Comparison of ENCODE assay signal across 36 cellular contexts in genomic region chr1:191533254-191533653, GRCh38.
"Had no signal": no experiment of that assay in that cellular context is flagged by ENCODE, and none has a peak within 500 bp of the region (broad histone marks: within the 10 kb centered on the region; RNA-seq: fewer than 3 reads in every experiment).

No MANE protein-coding gene starts in this region.

- H3K4me1 ChIP-seq: adrenal gland, breast epithelium had no signal

- H3K4me3 ChIP-seq: adrenal gland, body of pancreas, breast epithelium had no signal

- H3K27ac ChIP-seq: adrenal gland, body of pancreas, brain microvascular endothelial cell, breast epithelium, WERI-Rb-1 had no signal

- H3K27me3 Mint-ChIP-seq: activated CD4-positive, alpha-beta memory T cell treated with anti-CD3 and anti-CD28 coated beads for 36 hours; activated CD4-positive, alpha-beta T cell treated with anti-CD3 and anti-CD28 coated beads, Interleukin-2, amount 10 ng/mL, durations not matched to agents 24 days and 14 days; activated CD8-positive, alpha-beta T cell treated with anti-CD3 and anti-CD28 coated beads for 36 hours; activated naive CD8-positive, alpha-beta T cell treated with anti-CD3 and anti-CD28 coated beads for 36 hours; activated T-helper 17 cell treated with anti-CD3 and anti-CD28 coated beads, Interleukin-2, amount 50 U/mL, for 72 hours had no signal

- H3K36me3 Mint-ChIP-seq: activated CD4-positive, alpha-beta memory T cell treated with anti-CD3 and anti-CD28 coated beads for 36 hours; activated naive CD8-positive, alpha-beta T cell treated with anti-CD3 and anti-CD28 coated beads for 36 hours had no signal

- H3K4me1 Mint-ChIP-seq: activated CD4-positive, alpha-beta T cell treated with anti-CD3 and anti-CD28 coated beads, Interleukin-2, amount 10 ng/mL, durations not matched to agents 24 days and 14 days; activated naive CD8-positive, alpha-beta T cell treated with anti-CD3 and anti-CD28 coated beads for 36 hours; activated T-helper 17 cell treated with anti-CD3 and anti-CD28 coated beads, Interleukin-2, amount 50 U/mL, for 72 hours had no signal

- H3K4me3 Mint-ChIP-seq: activated CD4-positive, alpha-beta memory T cell treated with anti-CD3 and anti-CD28 coated beads for 36 hours; activated CD4-positive, alpha-beta T cell treated with anti-CD3 and anti-CD28 coated beads, Interleukin-2, amount 10 ng/mL, durations not matched to agents 24 days and 14 days; activated CD8-positive, alpha-beta T cell treated with anti-CD3 and anti-CD28 coated beads for 36 hours; activated naive CD4-positive, alpha-beta T cell treated with anti-CD3 and anti-CD28 coated beads for 36 hours; activated naive CD8-positive, alpha-beta T cell treated with anti-CD3 and anti-CD28 coated beads for 36 hours; activated T-cell treated with anti-CD3 and anti-CD28 coated beads, Interleukin-2, amount 50 U/mL, for 4 hours; activated T-cell treated with anti-CD3 and anti-CD28 coated beads, Interleukin-2, amount 50 U/mL, for 72 hours; activated T-helper 1 cell treated with anti-CD3 and anti-CD28 coated beads, Interleukin-12 subunit alpha, Interleukin-12 subunit beta, Interleukin-2, Interleukin-4 antibody, amounts not matched to agents 30 ng/mL and 10 ng/mL and 1 ng/mL, durations not matched to agents 14 hours and 24 hours and 36 hours; activated T-helper 17 cell treated with anti-CD3 and anti-CD28 coated beads, Interleukin-2, amount 50 U/mL, for 72 hours; T-helper 1 cell treated with Interleukin-12 subunit alpha and Interleukin-12 subunit beta and Interleukin-4 antibody, amounts not matched to agents 30 μg/mL and 1 μg/mL, for 36 hours; T-helper 2 cell treated with Interferon-gamma antibody and Interleukin-4, amounts not matched to agents 5 μg/mL and 100 μg/mL, for 36 hours; WTC11 had no signal

- H3K36me3 ChIP-seq: adrenal gland, brain microvascular endothelial cell, breast epithelium, WERI-Rb-1 had no signal

- DNase-seq: activated CD4-positive, alpha-beta memory T cell treated with anti-CD3 and anti-CD28 coated beads for 36 hours; activated CD4-positive, alpha-beta T cell treated with anti-CD3 and anti-CD28 coated beads for 4 hours; activated CD4-positive, alpha-beta T cell treated with anti-CD3 and anti-CD28 coated beads, Interleukin-2, amount 10 ng/mL, durations not matched to agents 24 days and 14 days; activated CD4-positive, alpha-beta T cell treated with anti-CD3 and anti-CD28 coated beads, Interleukin-2, amount 50 U/mL, for 1 hour; activated CD4-positive, alpha-beta T cell treated with anti-CD3 and anti-CD28 coated beads, Interleukin-2, amount 50 U/mL, for 4 hours; activated CD4-positive, CD25-positive, alpha-beta regulatory T cell; activated CD8-positive, alpha-beta memory T cell treated with anti-CD3 and anti-CD28 coated beads, Interleukin-2, amount 50 U/mL, for 4 hours; activated CD8-positive, alpha-beta T cell treated with anti-CD3 and anti-CD28 coated beads for 36 hours; activated effector memory CD4-positive, alpha-beta T cell treated with anti-CD3 and anti-CD28 coated beads, Interleukin-2, amount 50 U/mL, for 16 hours; activated gamma-delta T cell treated with Interleukin-2 at 50 U/mL for 16 hours; activated naive CD4-positive, alpha-beta T cell; activated naive CD4-positive, alpha-beta T cell treated with anti-CD3 and anti-CD28 coated beads for 36 hours; activated naive CD4-positive, alpha-beta T cell treated with anti-CD3 and anti-CD28 coated beads, Interleukin-2, amount 50 U/mL, for 16 hours; activated naive CD8-positive, alpha-beta T cell treated with anti-CD3 and anti-CD28 coated beads for 36 hours; activated T-cell treated with anti-CD3 and anti-CD28 coated beads for 4 hours; activated T-cell treated with anti-CD3 and anti-CD28 coated beads, Interleukin-2, amount 50 U/mL, for 1 hour; activated T-cell treated with anti-CD3 and anti-CD28 coated beads, Interleukin-2, amount 50 U/mL, for 4 hours; activated T-cell treated with anti-CD3 and anti-CD28 coated beads, Interleukin-2, amount 50 U/mL, for 72 hours; adrenal gland; amniotic stem cell; aorta; body of pancreas; brain microvascular endothelial cell; central memory CD4-positive, alpha-beta T cell; T-helper 1 cell; T-helper 2 cell; T-helper 9 cell; WERI-Rb-1 had no signal

- H3K9me3 ChIP-seq: body of pancreas had no signal

- H3K27ac Mint-ChIP-seq: activated CD4-positive, alpha-beta memory T cell treated with anti-CD3 and anti-CD28 coated beads for 36 hours; activated CD4-positive, alpha-beta T cell treated with anti-CD3 and anti-CD28 coated beads, Interleukin-2, amount 10 ng/mL, durations not matched to agents 24 days and 14 days; activated CD8-positive, alpha-beta T cell treated with anti-CD3 and anti-CD28 coated beads for 36 hours; activated naive CD4-positive, alpha-beta T cell treated with anti-CD3 and anti-CD28 coated beads for 36 hours; activated naive CD4-positive, alpha-beta T cell treated with anti-CD3 and anti-CD28 coated beads, Interleukin-2, amount 50 U/mL, for 72 hours; activated naive CD8-positive, alpha-beta T cell treated with anti-CD3 and anti-CD28 coated beads for 36 hours; activated T-cell treated with anti-CD3 and anti-CD28 coated beads, Interleukin-2, amount 50 U/mL, for 72 hours; activated T-helper 1 cell treated with anti-CD3 and anti-CD28 coated beads, Interleukin-12 subunit alpha, Interleukin-12 subunit beta, Interleukin-2, Interleukin-4 antibody, amounts not matched to agents 30 ng/mL and 10 ng/mL and 1 ng/mL, durations not matched to agents 14 hours and 24 hours and 36 hours; activated T-helper 17 cell treated with anti-CD3 and anti-CD28 coated beads, Interleukin-2, amount 50 U/mL, for 72 hours; T-helper 1 cell treated with Interleukin-12 subunit alpha and Interleukin-12 subunit beta and Interleukin-4 antibody, amounts not matched to agents 30 μg/mL and 1 μg/mL, for 36 hours; T-helper 2 cell treated with Interferon-gamma antibody and Interleukin-4, amounts not matched to agents 5 μg/mL and 100 μg/mL, for 36 hours had no signal

- H3K9me3 Mint-ChIP-seq: activated CD4-positive, alpha-beta T cell treated with anti-CD3 and anti-CD28 coated beads, Interleukin-2, amount 10 ng/mL, durations not matched to agents 24 days and 14 days; activated T-helper 1 cell treated with anti-CD3 and anti-CD28 coated beads, Interleukin-12 subunit alpha, Interleukin-12 subunit beta, Interleukin-2, Interleukin-4 antibody, amounts not matched to agents 30 ng/mL and 10 ng/mL and 1 ng/mL, durations not matched to agents 14 hours and 24 hours and 36 hours had no signal

- H3K27me3 ChIP-seq: adrenal gland, body of pancreas, brain microvascular endothelial cell, breast epithelium had no signal

- ATAC-seq: activated CD4-positive, CD25-positive, alpha-beta regulatory T cell treated with anti-CD3 and anti-CD28 coated beads, Interleukin-2, amount 50 U/mL, for 24 hours; activated CD8-positive, alpha-beta T cell treated with anti-CD3 and anti-CD28 coated beads for 36 hours; activated naive CD4-positive, alpha-beta T cell treated with anti-CD3 and anti-CD28 coated beads, Interleukin-2, amount 50 U/mL, for 72 hours; activated T-cell treated with anti-CD3 and anti-CD28 coated beads, Interleukin-2, amount 50 U/mL, for 4 hours; activated T-cell treated with anti-CD3 and anti-CD28 coated beads, Interleukin-2, amount 50 U/mL, for 72 hours; activated T-helper 17 cell treated with anti-CD3 and anti-CD28 coated beads, Interleukin-2, amount 50 U/mL, for 72 hours; body of pancreas; WTC11 had no signal
